Comparison of ENCODE assay signal across 1 cellular context in genomic region chr3:81743096-81744025, GRCh38.
TF ChIP-seq lines count a peak whose summit lies in the region.

No MANE protein-coding gene starts in this region.

TF ChIP-seq in WTC11, 78 proteins besides CTCF, POLR2A, EP300 and RAD21 (continued from another document):
- TF ChIP-seq ATF6 (CRISPR knock-in tag; IDR thresholded peaks at IDR 0.05) (no peak), ZNF396 (CRISPR knock-in tag; IDR thresholded peaks at IDR 0.05; ENCODE audit: borderline replicate concordance) (no peak)
- TF ChIP-seq, protein P1, sequence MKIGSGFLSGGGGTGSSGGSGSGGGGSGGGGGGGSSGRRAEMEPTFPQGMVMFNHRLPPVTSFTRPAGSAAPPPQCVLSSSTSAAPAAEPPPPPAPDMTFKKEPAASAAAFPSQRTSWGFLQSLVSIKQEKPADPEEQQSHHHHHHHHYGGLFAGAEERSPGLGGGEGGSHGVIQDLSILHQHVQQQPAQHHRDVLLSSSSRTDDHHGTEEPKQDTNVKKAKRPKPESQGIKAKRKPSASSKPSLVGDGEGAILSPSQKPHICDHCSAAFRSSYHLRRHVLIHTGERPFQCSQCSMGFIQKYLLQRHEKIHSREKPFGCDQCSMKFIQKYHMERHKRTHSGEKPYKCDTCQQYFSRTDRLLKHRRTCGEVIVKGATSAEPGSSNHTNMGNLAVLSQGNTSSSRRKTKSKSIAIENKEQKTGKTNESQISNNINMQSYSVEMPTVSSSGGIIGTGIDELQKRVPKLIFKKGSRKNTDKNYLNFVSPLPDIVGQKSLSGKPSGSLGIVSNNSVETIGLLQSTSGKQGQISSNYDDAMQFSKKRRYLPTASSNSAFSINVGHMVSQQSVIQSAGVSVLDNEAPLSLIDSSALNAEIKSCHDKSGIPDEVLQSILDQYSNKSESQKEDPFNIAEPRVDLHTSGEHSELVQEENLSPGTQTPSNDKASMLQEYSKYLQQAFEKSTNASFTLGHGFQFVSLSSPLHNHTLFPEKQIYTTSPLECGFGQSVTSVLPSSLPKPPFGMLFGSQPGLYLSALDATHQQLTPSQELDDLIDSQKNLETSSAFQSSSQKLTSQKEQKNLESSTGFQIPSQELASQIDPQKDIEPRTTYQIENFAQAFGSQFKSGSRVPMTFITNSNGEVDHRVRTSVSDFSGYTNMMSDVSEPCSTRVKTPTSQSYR (CRISPR knock-in tag; IDR thresholded peaks at IDR 0.05), result no peak
